In the genomic region with DNA sequence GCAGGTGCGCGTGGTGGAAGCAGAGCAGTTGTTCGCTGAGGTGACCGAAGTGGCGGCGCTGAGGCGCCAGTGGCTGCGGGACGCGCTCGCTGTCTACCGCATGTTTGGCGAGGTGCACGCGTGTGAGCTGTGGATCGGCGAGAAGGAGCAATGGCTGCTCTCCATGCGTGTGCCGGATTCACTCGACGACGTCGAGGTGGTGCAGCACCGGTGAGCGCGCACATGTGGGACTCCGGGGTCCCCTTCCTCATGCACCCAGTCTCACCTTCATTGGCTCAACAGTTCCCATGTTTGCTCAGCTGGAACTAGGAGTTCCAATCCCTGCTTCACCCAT, we compare ENCODE assay signal across 16 cellular contexts. TPM values are rescaled to one million over a fixed set of nuclear protein-coding genes. Genes with fewer than 3 reads are reported as not detected.
A peak's percentile ranks its signal among the peaks of the same experiment; 100 is the strongest.
DNase-seq lines count a peak whose midpoint lies in the region; ATAC-seq, FAIRE-seq and TF ChIP-seq lines count a peak whose summit lies in the region.
"Had no signal": no experiment of that assay in that cellular context is flagged by ENCODE, and none has a peak within 500 bp of the region (broad histone marks: within the 10 kb centered on the region; RNA-seq: fewer than 3 reads in every experiment).

No MANE protein-coding gene starts in this region.

- H2AFZ ChIP-seq in mammary epithelial cell (ENCODE audit: low read depth, low read length), result no peak overlapping the region
- no peak overlapping the region for H2AFZ ChIP-seq in GM12878 (ENCODE audit: control insufficient read depth, low read depth, low read length)

- H3K27ac Mint-ChIP-seq in MCF 10A (ENCODE audit: low read depth, unreplicated experiment) (no peak overlapping the region), nephron progenitor cell (no peak overlapping the region)

- H3K4me1 Mint-ChIP-seq in MCF 10A (ENCODE audit: insufficient read depth, unreplicated experiment), result no peaks in the 10 kb centered on the region
- no peaks in the 10 kb centered on the region for H3K4me1 Mint-ChIP-seq in nephron progenitor cell

- no peaks in the 10 kb centered on the region for H3K36me3 ChIP-seq in mammary epithelial cell (ENCODE audit: insufficient read depth, low read length)
- H3K36me3 ChIP-seq in GM12878 (ENCODE audit: control insufficient read depth in 2 of 2, insufficient read depth in 2 of 2, low read length in 1 of 2), result no peaks in the 10 kb centered on the region
- H3K36me3 ChIP-seq in small intestine (ENCODE audit: control insufficient read depth in 2 of 2, insufficient read depth in 2 of 2, low read length in 2 of 2), result no peaks in the 10 kb centered on the region
- H3K36me3 ChIP-seq: HAP-1 had no signal

- WGBS in mammary epithelial cell (ENCODE audit: low coverage, missing lambda C conversion rate), result 40% methylated on average over 1 of the region's 27 CpGs
- WGBS in GM12878 (ENCODE audit: insufficient coverage, insufficient replicate concordance, low lambda C conversion rate, missing lambda C conversion rate), result 78% methylated on average over 23 of the region's 27 CpGs
- WGBS in small intestine, 3 donors, result 65 to 78% (median 75%) methylated on average over 27 of the region's 27 CpGs

- H3K79me2 ChIP-seq in mammary epithelial cell (ENCODE audit: insufficient read depth, low read length) (no peaks in the 10 kb centered on the region), GM12878 (ENCODE audit: control insufficient read depth, insufficient read depth, low read length) (no peaks in the 10 kb centered on the region)

- H3K4me3 Mint-ChIP-seq in MCF 10A (ENCODE audit: unreplicated experiment), result no peak overlapping the region
- H3K4me3 Mint-ChIP-seq in nephron progenitor cell, result peak overlapping the region; percentile 26

- no peak for TF ChIP-seq EP300 in GM12878 (IDR thresholded peaks at IDR 0.05; ENCODE audit: borderline replicate concordance in 1 of 2, control insufficient read depth in 1 of 2, low read depth in 2 of 2, low read length in 2 of 2)

- BruUV-seq in mammary epithelial cell (replicated peaks; lab: Mats Ljungman, UMichigan) (no TSS peak), MCF 10A (replicated peaks; lab: Mats Ljungman, UMichigan) (no TSS peak), GM12878 (replicated peaks; lab: Mats Ljungman, UMichigan) (no TSS peak)

- H3K9me3 ChIP-seq in mammary epithelial cell (replicated peaks; ENCODE audit: insufficient read depth, low read length) (no peaks in the 10 kb centered on the region), GM12878 (replicated peaks; ENCODE audit: control insufficient read depth, insufficient read depth, low read length) (no peaks in the 10 kb centered on the region), small intestine (ENCODE audit: control insufficient read depth, low read depth) (no peaks in the 10 kb centered on the region)
- H3K9me3 ChIP-seq: HAP-1 had no signal

- SMC1A ChIA-PET in GM12878 (lab: Charles Lee; ENCODE audit: uncharacterized antibody, unreplicated experiment), result no interaction called here

- POLR2A ChIA-PET in MCF 10A (lab: Yijun Ruan, JAX) (no interaction called here), GM12878 (lab: Charles Lee) (no interaction called here)

- intact Hi-C loops in mammary epithelial cell (cut with micrococcal nuclease) (no loop called here), MCF 10A (cut with micrococcal nuclease) (no loop called here), GM12878 (cut with micrococcal nuclease; ENCODE audit: unreplicated experiment) (no loop called here)

- H3K9ac ChIP-seq in mammary epithelial cell (ENCODE audit: insufficient read depth, low read length) (no peak overlapping the region), GM12878 (ENCODE audit: control insufficient read depth, insufficient read depth, low read length) (no peak overlapping the region)

- H3K4me1 ChIP-seq in mammary epithelial cell (ENCODE audit: insufficient read depth, low read length) (peaks cover 4% of the 10 kb centered on the region), GM12878 (ENCODE audit: control insufficient read depth, insufficient read depth, low read length) (no peaks in the 10 kb centered on the region), small intestine (ENCODE audit: control insufficient read depth in 2 of 2, insufficient read depth in 1 of 2, low read depth in 1 of 2, low read length in 1 of 2) (no peaks in the 10 kb centered on the region)
- H3K4me1 ChIP-seq: HAP-1 had no signal

- CTCF ChIA-PET in mammary epithelial cell (lab: Charles Lee; ENCODE audit: low non-redundant PET), result interaction anchor here (0.9 kb wide), 1 partner anchor 49 kb away, joined by 4 read pairs; no protein-coding TSS in a partner anchor
- CTCF ChIA-PET in MCF 10A (lab: Yijun Ruan, JAX), result interaction anchor here (1.1 kb wide), 1 partner anchor 21 kb away, joined by 7 read pairs; no protein-coding TSS in a partner anchor
- CTCF ChIA-PET in GM12878 (lab: Yijun Ruan, JAX), result no interaction called here

- ATAC-seq in GM12878, result no peak

- peaks cover 16% of the 10 kb centered on the region for H3K27me3 ChIP-seq in mammary epithelial cell (ENCODE audit: insufficient read depth, low read length)
- peaks cover 5 to 7% of the 10 kb centered on the region in 2 experiments; a peak in 3 of 4 replicates for H3K27me3 ChIP-seq in GM12878 (replicated peaks in 1 of 2; ENCODE audit: control insufficient read depth in 2 of 2, insufficient read depth in 2 of 2, low read length in 1 of 2)
- peaks cover 6 to 15% of the 10 kb centered on the region in 2 donors for H3K27me3 ChIP-seq in small intestine (ENCODE audit: control insufficient read depth in 2 of 2, insufficient read depth in 2 of 2, low read length in 2 of 2)

- H4K20me1 ChIP-seq in mammary epithelial cell (ENCODE audit: insufficient read depth, low read length), result no peaks in the 10 kb centered on the region
- no peaks in the 10 kb centered on the region for H4K20me1 ChIP-seq in GM12878 (ENCODE audit: control insufficient read depth, insufficient read depth)

- TF ChIP-seq POLR2A in GM12878 (IDR thresholded peaks at IDR 0.05; ENCODE audit: low read depth, low read length), result no peak

- FAIRE-seq in GM12878 (lab: Jason Lieb, UNC) (no peak), small intestine (lab: Jason Lieb, UNC) (no peak)

- H3K4me3 ChIP-seq in mammary epithelial cell (replicated peaks in 1 of 3; ENCODE audit: insufficient read depth in 1 of 3, low read depth in 2 of 3, low read length in 3 of 3), result no peak overlapping the region
- no peak overlapping the region for H3K4me3 ChIP-seq in GM12878
- no peak overlapping the region for H3K4me3 ChIP-seq in small intestine (ENCODE audit: low read depth in 1 of 2, low read length in 2 of 2)
- H3K4me3 ChIP-seq: HAP-1 had no signal

- dilution Hi-C loops in mammary epithelial cell (cut with HindIII; ENCODE audit: low sequenced_read_pairs), result no loop called here

- no peak overlapping the region for H3K27ac ChIP-seq in mammary epithelial cell (ENCODE audit: insufficient read depth, low read depth, low read length)
- H3K27ac ChIP-seq in GM12878 (ENCODE audit: control insufficient read depth, insufficient read depth), result no peak overlapping the region
- H3K27ac ChIP-seq in small intestine (ENCODE audit: low read depth in 1 of 2, low read length in 1 of 2), result no peak overlapping the region

- in situ Hi-C loops in mammary epithelial cell (cut with MboI; ENCODE audit: low sequenced_read_pairs in 2 of 2), result no loop called here
- in situ Hi-C loops in GM12878 (cut with MboI), result no loop called here

- no peak for DNase-seq in mammary epithelial cell
- no peak for DNase-seq in MCF 10A (ENCODE audit: unreplicated experiment)
- no peak for DNase-seq in GM12878 (ENCODE audit: low read depth, low spot score)
- DNase-seq in nephron progenitor cell, result no peak
- DNase-seq in UCSD-AML1 (lab: John Stamatoyannopoulos, UW; ENCODE audit: unreplicated experiment), result no peak
- DNase-seq in glomerular visceral epithelial cell (ENCODE audit: extremely low spot score), result no peak
- no peak for DNase-seq in mucosa of gallbladder (ENCODE audit: low spot score)
- no peak for DNase-seq in small intestine
- DNase-seq: C1 segment of cervical spinal cord, KG1, NCI-H1092, NCI-H187, NCI-H446, NCI-H748 treated with DMSO at 0.1 percent for 48 hours, PC-3 had no signal

- RAD21 ChIA-PET in GM12878 (lab: Charles Lee; ENCODE audit: unreplicated experiment), result no interaction called here

- TF ChIP-seq CTCF in mammary epithelial cell (conservative IDR thresholded peaks at IDR 0.05 in 1 of 2, IDR thresholded peaks at IDR 0.05 in 1 of 2; ENCODE audit: extremely low read depth in 1 of 2, insufficient read depth in 1 of 2, low read depth in 1 of 2, low read length in 2 of 2) (no peak), MCF 10A (IDR thresholded peaks at IDR 0.05; ENCODE audit: unreplicated experiment) (no peak), GM12878 (IDR thresholded peaks at IDR 0.05 in 2 of 3, conservative IDR thresholded peaks at IDR 0.05 in 1 of 3; ENCODE audit: control insufficient read depth in 2 of 3, extremely low read depth in 1 of 3, insufficient read depth in 1 of 3, low read depth in 3 of 3, low read length in 3 of 3) (no peak), nephron progenitor cell (IDR thresholded peaks at IDR 0.05) (no peak)

- H3K36me3 Mint-ChIP-seq in MCF 10A (ENCODE audit: insufficient read depth, unreplicated experiment) (no peaks in the 10 kb centered on the region), nephron progenitor cell (ENCODE audit: low read depth) (no peaks in the 10 kb centered on the region)

- H3K27me3 Mint-ChIP-seq in MCF 10A (ENCODE audit: insufficient read depth, unreplicated experiment), result peaks cover 21% of the 10 kb centered on the region
- peaks cover 98% of the 10 kb centered on the region for H3K27me3 Mint-ChIP-seq in nephron progenitor cell (ENCODE audit: low read depth, poor library complexity)

- H3K9me3 Mint-ChIP-seq in MCF 10A (ENCODE audit: unreplicated experiment), result no peaks in the 10 kb centered on the region
- peaks cover 14% of the 10 kb centered on the region for H3K9me3 Mint-ChIP-seq in nephron progenitor cell

- peak overlapping the region; percentile 71 for H3K4me2 ChIP-seq in mammary epithelial cell (ENCODE audit: insufficient read depth, low read depth, low read length)
- no peak overlapping the region for H3K4me2 ChIP-seq in GM12878 (ENCODE audit: control insufficient read depth, insufficient read depth)

- no peak for TF ChIP-seq RAD21 in GM12878 (IDR thresholded peaks at IDR 0.05; ENCODE audit: insufficient read depth, low read depth, low read length)

RNA-seq across cellular contexts. Expression of a gene that starts 46.5 kb away (rescaled TPM):
- under 1 TPM; 0.16 to 0.50 TPM for total RNA-seq in mammary epithelial cell
- 0.29 TPM for polyA plus RNA-seq in mammary epithelial cell
- polyA minus RNA-seq in mammary epithelial cell, result not detected
- total RNA-seq in MCF 10A (2022), result 0.63 and 1.1 TPM in 2 replicates
- total RNA-seq in GM12878 (2013; cell fraction: nucleolus; rRNA removed), result 0.66 and 0.90 TPM in 2 replicates
- total RNA-seq in GM12878 (2014; rRNA removed), result 0.34 and 0.54 TPM in 2 replicates
- total RNA-seq in GM12878 (2014; rRNA removed; fragmentation: Illumina TruSeq; extraction: Trizol), result 0.14 and 0.22 TPM in 2 replicates
- total RNA-seq in GM12878 (2021), result 0.18 and 0.69 TPM in 2 replicates
- 1.1 TPM for polyA plus RNA-seq in GM12878 (2011; ENCODE audit: low read depth)
- 0.46 and 0.57 TPM in 2 replicates for polyA plus RNA-seq in GM12878 (2011; rRNA removed)
- 0.75 and 0.85 TPM in 2 replicates for polyA plus RNA-seq in GM12878 (2011; cell fraction: cytosol; rRNA removed)
- polyA plus RNA-seq in GM12878 (2011; cell fraction: nucleus; rRNA removed), result 0.67 and 1.2 TPM in 2 replicates
- polyA plus RNA-seq in GM12878 (2012), result 1.7 and 3.1 TPM in 2 replicates
- 0.24 TPM in 1 of 2 replicates, not detected in the other for polyA plus RNA-seq in GM12878 (2014; fragmentation: Illumina TruSeq; extraction: Trizol)
- under 1 TPM in 1 of 2 experiments, not detected in 1; 0.04 TPM for polyA plus RNA-seq in GM12878 (2014; fragmentation: Nextera tagmentation; extraction: Ambion mirVana)
- polyA plus RNA-seq in GM12878 (2014; rRNA removed), result 0.50 and 0.56 TPM in 2 replicates
- polyA plus RNA-seq in GM12878 (2016; fragmentation: Nextera tagmentation; extraction: Ambion mirVana), result 1 to 10 TPM in 1 of 2 experiments, under 1 TPM in 1; 0.64 to 1.1 TPM
- 0.26 and 0.66 TPM in 2 replicates for polyA minus RNA-seq in GM12878 (2011; rRNA and poly(A)+ RNA removed)
- polyA minus RNA-seq in GM12878 (2011; cell fraction: cytosol; rRNA and poly(A)+ RNA removed), result not detected in 2 replicates
- polyA minus RNA-seq in GM12878 (2011; cell fraction: nucleus; rRNA and poly(A)+ RNA removed), result not detected in 2 replicates
- 3.5 TPM for total RNA-seq in mucosa of gallbladder
- polyA plus RNA-seq in small intestine, result 1 to 10 TPM in 2 of 3 donors, not detected in 1; 1.1 to 1.8 TPM

RNA-seq across cellular contexts. Expression of a gene that starts 47.8 kb away (rescaled TPM):
- total RNA-seq in mammary epithelial cell (10 to 100 TPM; 57.6 to 92.5 TPM), MCF 10A (2022) (44.0 and 68.7 TPM in 2 replicates), GM12878 (2014; rRNA removed) (47.5 and 48.3 TPM in 2 replicates), GM12878 (2014; rRNA removed; fragmentation: Illumina TruSeq; extraction: Trizol) (21.2 and 21.7 TPM in 2 replicates), GM12878 (2021) (30.0 and 31.6 TPM in 2 replicates), mucosa of gallbladder (65.9 TPM)
- polyA plus RNA-seq in mammary epithelial cell (88.3 TPM), GM12878 (2011; rRNA removed) (10.9 and 23.9 TPM in 2 replicates), GM12878 (2014; fragmentation: Illumina TruSeq; extraction: Trizol) (2.5 and 11.3 TPM in 2 replicates), GM12878 (2014; fragmentation: Nextera tagmentation; extraction: Ambion mirVana) (10 to 100 TPM in 1 of 2 experiments, 1 to 10 TPM in 1; 6.3 to 16.3 TPM), GM12878 (2014; rRNA removed) (53.3 and 58.1 TPM in 2 replicates), GM12878 (2016; fragmentation: Nextera tagmentation; extraction: Ambion mirVana) (10 to 100 TPM; 38.9 to 42.7 TPM), small intestine (100 to 1,000 TPM; 197 to 206 (median 205) TPM)
- polyA minus RNA-seq in mammary epithelial cell, result 52.5 TPM
- 4.3 and 4.8 TPM in 2 replicates for total RNA-seq in GM12878 (2013; cell fraction: nucleolus; rRNA removed)
- 11.0 TPM for polyA plus RNA-seq in GM12878 (2011; ENCODE audit: low read depth)
- polyA plus RNA-seq in GM12878 (2011; cell fraction: cytosol; rRNA removed), result 56.6 and 61.9 TPM in 2 replicates
- 23.4 and 36.2 TPM in 2 replicates for polyA plus RNA-seq in GM12878 (2011; cell fraction: nucleus; rRNA removed)
- polyA plus RNA-seq in GM12878 (2012), result 30.3 and 49.5 TPM in 2 replicates
- polyA minus RNA-seq in GM12878 (2011; rRNA and poly(A)+ RNA removed), result 14.0 and 17.2 TPM in 2 replicates
- polyA minus RNA-seq in GM12878 (2011; cell fraction: cytosol; rRNA and poly(A)+ RNA removed), result 44.1 and 48.3 TPM in 2 replicates
- polyA minus RNA-seq in GM12878 (2011; cell fraction: nucleus; rRNA and poly(A)+ RNA removed), result 5.6 and 10.3 TPM in 2 replicates
